ENCODE assay signal across 8 cellular contexts in the genomic region with DNA sequence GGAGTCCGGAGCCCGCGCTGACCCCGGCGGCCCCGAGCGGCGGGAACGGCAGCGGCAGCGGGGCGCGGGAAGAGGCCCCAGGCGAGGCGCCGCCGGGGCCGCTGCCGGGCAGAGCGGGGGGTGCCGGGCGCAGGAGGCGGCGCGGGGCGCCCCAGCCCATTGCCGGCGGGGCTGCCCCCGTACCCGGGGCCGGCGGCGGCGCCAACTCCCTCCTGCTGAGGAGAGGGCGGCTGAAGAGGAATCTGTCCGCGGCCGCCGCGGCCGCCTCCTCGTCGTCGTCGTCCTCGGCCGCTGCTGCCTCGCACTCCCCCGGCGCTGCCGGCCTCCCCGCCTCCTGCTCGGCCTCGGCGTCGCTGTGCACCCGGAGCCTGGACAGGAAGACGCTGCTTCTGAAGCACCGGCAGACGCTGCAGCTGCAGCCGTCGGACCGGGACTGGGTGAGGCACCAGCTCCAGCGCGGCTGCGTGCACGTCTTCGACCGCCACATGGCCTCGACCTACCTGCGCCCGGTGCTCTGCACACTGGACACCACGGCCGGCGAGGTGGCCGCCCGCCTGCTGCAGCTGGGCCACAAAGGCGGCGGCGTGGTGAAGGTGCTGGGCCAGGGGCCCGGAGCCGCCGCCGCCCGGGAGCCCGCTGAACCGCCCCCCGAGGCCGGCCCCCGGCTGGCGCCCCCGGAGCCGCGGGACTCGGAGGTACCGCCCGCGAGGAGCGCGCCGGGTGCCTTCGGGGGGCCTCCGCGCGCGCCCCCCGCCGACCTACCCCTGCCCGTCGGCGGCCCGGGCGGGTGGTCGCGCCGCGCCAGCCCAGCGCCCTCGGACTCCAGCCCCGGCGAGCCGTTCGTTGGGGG. TPM values are rescaled to one million over a fixed set of nuclear protein-coding genes. Genes with fewer than 3 reads are reported as not detected.
DNase-seq lines count a peak whose midpoint lies in the region; ATAC-seq and TF ChIP-seq lines count a peak whose summit lies in the region.

No MANE protein-coding gene starts in this region.

- intact Hi-C loops in activated T-helper 2 cell treated with anti-CD3 and anti-CD28 coated beads, Interferon-gamma antibody, Interleukin-2, Interleukin-4, amounts not matched to agents 10 μg/mL and 5 μg/mL and 100 μg/mL, durations not matched to agents 14 hours and 24 hours and 36 hours (cut with micrococcal nuclease): loop anchor here (1.0 to 10.0 kb wide), 11 partner anchors 68 to 706 kb away; a partner anchor contains a TSS

- H3K4me1 ChIP-seq in thymus (ENCODE audit: control insufficient read depth, insufficient read depth, low read length): peaks cover 10% of the 10 kb centered on the region

- peaks cover 41% of the 10 kb centered on the region for H3K4me1 Mint-ChIP-seq in activated T-helper 2 cell treated with anti-CD3 and anti-CD28 coated beads, Interferon-gamma antibody, Interleukin-2, Interleukin-4, amounts not matched to agents 10 μg/mL and 5 μg/mL and 100 μg/mL, durations not matched to agents 14 hours and 24 hours and 36 hours (ENCODE audit: low read depth)
- peaks cover 51% of the 10 kb centered on the region for H3K4me1 Mint-ChIP-seq in neural crest cell

- ATAC-seq in GM19023 (IDR thresholded peaks at IDR 0.05; ENCODE audit: unreplicated experiment): peak; percentile 27
- peak; percentile 19 for ATAC-seq in HG03108 (IDR thresholded peaks at IDR 0.05; ENCODE audit: unreplicated experiment)

- no peak overlapping the region for H3K27ac Mint-ChIP-seq in activated T-helper 2 cell treated with anti-CD3 and anti-CD28 coated beads, Interferon-gamma antibody, Interleukin-2, Interleukin-4, amounts not matched to agents 10 μg/mL and 5 μg/mL and 100 μg/mL, durations not matched to agents 14 hours and 24 hours and 36 hours
- no peak overlapping the region for H3K27ac Mint-ChIP-seq in neural crest cell (ENCODE audit: unreplicated experiment)

- peak overlapping the region; percentile 75 for H3K4me3 ChIP-seq in fibroblast of the aortic adventitia (ENCODE audit: low read depth, low read length)
- peak overlapping the region; percentile 96 for H3K4me3 ChIP-seq in thymus (ENCODE audit: low read length)

- DNase-seq in AG20443 (ENCODE audit: low spot score) (peak; percentile 72), OCI-M1 (lab: John Stamatoyannopoulos, UW) (peak; percentile 45), fibroblast of the aortic adventitia (ENCODE audit: low read depth) (peak; percentile 45), neural crest cell (ENCODE audit: low read depth, low spot score) (peak; percentile 40)
- DNase-seq in activated T-helper 2 cell treated with anti-CD3 and anti-CD28 coated beads, Interferon-gamma antibody, Interleukin-2, Interleukin-4, amounts not matched to agents 10 μg/mL and 5 μg/mL and 100 μg/mL, durations not matched to agents 14 hours and 24 hours and 36 hours (ENCODE audit: low spot score): peak; percentile 69

- no peaks in the 10 kb centered on the region for H3K9me3 ChIP-seq in thymus (ENCODE audit: control insufficient read depth)

- peaks cover 14% of the 10 kb centered on the region for H3K36me3 Mint-ChIP-seq in activated T-helper 2 cell treated with anti-CD3 and anti-CD28 coated beads, Interferon-gamma antibody, Interleukin-2, Interleukin-4, amounts not matched to agents 10 μg/mL and 5 μg/mL and 100 μg/mL, durations not matched to agents 14 hours and 24 hours and 36 hours (ENCODE audit: low read depth)
- H3K36me3 Mint-ChIP-seq in neural crest cell (ENCODE audit: low read depth): no peaks in the 10 kb centered on the region

- H3K9me3 Mint-ChIP-seq in activated T-helper 2 cell treated with anti-CD3 and anti-CD28 coated beads, Interferon-gamma antibody, Interleukin-2, Interleukin-4, amounts not matched to agents 10 μg/mL and 5 μg/mL and 100 μg/mL, durations not matched to agents 14 hours and 24 hours and 36 hours: no peaks in the 10 kb centered on the region
- H3K9me3 Mint-ChIP-seq in neural crest cell: no peaks in the 10 kb centered on the region

- no peaks in the 10 kb centered on the region for H3K27me3 ChIP-seq in thymus (ENCODE audit: control insufficient read depth, insufficient read depth)

- no peak for TF ChIP-seq CTCF in fibroblast of the aortic adventitia (IDR thresholded peaks at IDR 0.05; ENCODE audit: insufficient read depth, low read length)
- TF ChIP-seq CTCF in neural crest cell (conservative IDR thresholded peaks at IDR 0.05): no peak

- no peaks in the 10 kb centered on the region for H3K36me3 ChIP-seq in thymus (ENCODE audit: control insufficient read depth, insufficient read depth)

- H3K27me3 Mint-ChIP-seq in activated T-helper 2 cell treated with anti-CD3 and anti-CD28 coated beads, Interferon-gamma antibody, Interleukin-2, Interleukin-4, amounts not matched to agents 10 μg/mL and 5 μg/mL and 100 μg/mL, durations not matched to agents 14 hours and 24 hours and 36 hours (ENCODE audit: low read depth): peaks cover 8% of the 10 kb centered on the region
- H3K27me3 Mint-ChIP-seq in neural crest cell (ENCODE audit: low read depth): no peaks in the 10 kb centered on the region

- peak overlapping the region; percentile 89 for H3K27ac ChIP-seq in thymus (ENCODE audit: low read depth)

- H3K4me3 Mint-ChIP-seq in activated T-helper 2 cell treated with anti-CD3 and anti-CD28 coated beads, Interferon-gamma antibody, Interleukin-2, Interleukin-4, amounts not matched to agents 10 μg/mL and 5 μg/mL and 100 μg/mL, durations not matched to agents 14 hours and 24 hours and 36 hours (ENCODE audit: low read depth): peak overlapping the region; percentile 80
- peak overlapping the region; percentile 64 for H3K4me3 Mint-ChIP-seq in neural crest cell

- whole genome bisulfite sequencing in thymus: under 1% methylated on average over 123 of the region's 123 CpGs

RNA-seq across cellular contexts. Expression of a gene that starts 0.7 kb away (rescaled TPM):
- total RNA-seq in activated T-helper 2 cell treated with anti-CD3 and anti-CD28 coated beads, Interferon-gamma antibody, Interleukin-2, Interleukin-4, amounts not matched to agents 10 μg/mL and 5 μg/mL and 100 μg/mL, durations not matched to agents 14 hours and 24 hours and 36 hours: 31.1 and 31.8 TPM in 2 replicates
- total RNA-seq in fibroblast of the aortic adventitia (ENCODE audit: low replicate concordance) (7.2 and 14.1 TPM in 2 replicates), neural crest cell (27.5 and 29.6 TPM in 2 replicates)
- polyA plus RNA-seq in thymus: 3.2 TPM

Comparison
In these comparisons a context has a peak if more than half of its experiments do, and no peak if none do; other contexts are left out.
1. Peak in every context shown above with its lines: DNase-seq, ATAC-seq, H3K4me3 ChIP-seq and H3K27ac ChIP-seq.